8 cellular contexts compared by ENCODE assay signal in genomic region chr2:230902180-230902899, GRCh38. TPM values are rescaled to one million over a fixed set of nuclear protein-coding genes. Genes with fewer than 3 reads are reported as not detected.
DNase-seq lines count a peak whose midpoint lies in the region; ATAC-seq and TF ChIP-seq lines count a peak whose summit lies in the region.

No MANE protein-coding gene starts in this region.

- no peaks in the 10 kb centered on the region for H4K20me1 ChIP-seq in fibroblast of lung (ENCODE audit: control insufficient read depth, extremely low read depth, insufficient read depth, low read length)
- H4K20me1 ChIP-seq in osteoblast (ENCODE audit: insufficient read depth, low read length), result no peaks in the 10 kb centered on the region

- peak; percentile 62 to 65 for DNase-seq in AML-193 (lab: John Stamatoyannopoulos, UW)
- peak; percentile 24 for DNase-seq in NCI-H69 (lab: John Stamatoyannopoulos, UW)
- DNase-seq in activated CD8-positive, alpha-beta memory T cell treated with anti-CD3 and anti-CD28 coated beads for 4 hours (ENCODE audit: low read depth in 2 of 2), result peak; percentile 24 to 36
- DNase-seq in fibroblast of lung (ENCODE audit: low read depth in 2 of 2), result peak; percentile 48 to 80
- no peak for DNase-seq in osteoblast (ENCODE audit: insufficient read length, low spot score, missing footprints)
- DNase-seq in NCI-H2029 treated with DMSO at 0.1 percent for 48 hours (lab: John Stamatoyannopoulos, UW), result no peak

- TF ChIP-seq CTCF in fibroblast of lung (conservative IDR thresholded peaks at IDR 0.05 in 1 of 2, IDR thresholded peaks at IDR 0.05 in 1 of 2; ENCODE audit: low read depth in 1 of 2, low read length in 2 of 2) (peak; percentile 58 to 96), osteoblast (IDR thresholded peaks at IDR 0.05; ENCODE audit: extremely low read depth, low read depth, low read length) (peak; percentile 74)

- no peak overlapping the region for H2AFZ ChIP-seq in fibroblast of lung (ENCODE audit: low read length)
- no peak overlapping the region for H2AFZ ChIP-seq in osteoblast (ENCODE audit: low read length)

- ATAC-seq in GM18502 (IDR thresholded peaks at IDR 0.05; ENCODE audit: poor library complexity, unreplicated experiment) (peak; percentile 68), HG03103 (IDR thresholded peaks at IDR 0.05; ENCODE audit: low read depth, unreplicated experiment) (peak; percentile 74)

- H3K79me2 ChIP-seq in fibroblast of lung (ENCODE audit: control insufficient read depth, insufficient read depth, low read length) (no peaks in the 10 kb centered on the region), osteoblast (ENCODE audit: insufficient read depth, low read length) (no peaks in the 10 kb centered on the region)

- no peak overlapping the region for H3K4me3 ChIP-seq in fibroblast of lung (replicated peaks in 1 of 4; ENCODE audit: control extremely low read depth in 1 of 4, insufficient read depth in 1 of 4, low read depth in 3 of 4, low read length in 4 of 4)
- no peak overlapping the region for H3K4me3 ChIP-seq in osteoblast (ENCODE audit: insufficient read depth, low read length)

- H3K9me3 ChIP-seq in fibroblast of lung (ENCODE audit: control insufficient read depth, insufficient read depth, low read depth, low read length), result no peaks in the 10 kb centered on the region
- H3K9me3 ChIP-seq in osteoblast (ENCODE audit: low read depth, low read length), result no peaks in the 10 kb centered on the region

- no peak overlapping the region for H3K4me2 ChIP-seq in fibroblast of lung (ENCODE audit: extremely low read depth, insufficient read depth, low read length)
- no peak overlapping the region for H3K4me2 ChIP-seq in osteoblast (ENCODE audit: insufficient read depth, low read length)

- no peak overlapping the region for H3K9ac ChIP-seq in fibroblast of lung (ENCODE audit: insufficient read depth, low read length)

- no peaks in the 10 kb centered on the region for H3K4me1 ChIP-seq in fibroblast of lung (ENCODE audit: control insufficient read depth, extremely low read depth, insufficient read depth, low read length)
- no peaks in the 10 kb centered on the region for H3K4me1 ChIP-seq in osteoblast (ENCODE audit: insufficient read depth, low read length)

- no peak overlapping the region for H3K27ac ChIP-seq in fibroblast of lung (ENCODE audit: insufficient read depth, low read length)
- no peak overlapping the region for H3K27ac ChIP-seq in osteoblast (ENCODE audit: low read depth, low read length)

- H3K27me3 ChIP-seq in fibroblast of lung (ENCODE audit: control insufficient read depth, insufficient read depth, low read length), result peaks cover 15% of the 10 kb centered on the region
- peaks cover 23% of the 10 kb centered on the region for H3K27me3 ChIP-seq in osteoblast (ENCODE audit: insufficient read depth, low read length)

- H3K36me3 ChIP-seq in fibroblast of lung (ENCODE audit: control insufficient read depth, insufficient read depth, low read length) (no peaks in the 10 kb centered on the region), osteoblast (ENCODE audit: insufficient read depth, low read length) (no peaks in the 10 kb centered on the region)

RNA-seq across cellular contexts. Expression of gene GPR55, which starts 22.7 kb away (rescaled TPM):
- total RNA-seq in fibroblast of lung (not detected in 2 replicates), osteoblast (not detected in 2 replicates)
- polyA plus RNA-seq in fibroblast of lung, result not detected in 2 replicates
- 0.15 and 0.33 TPM in 2 replicates for polyA plus RNA-seq in fibroblast of lung (2012)
- not detected in 2 replicates for polyA minus RNA-seq in fibroblast of lung (ENCODE audit: low replicate concordance)

RNA-seq across cellular contexts. Expression of gene ITM2C, which starts 37.6 kb away (rescaled TPM):
- total RNA-seq in fibroblast of lung, result 58.3 and 77.3 TPM in 2 replicates
- polyA plus RNA-seq in fibroblast of lung, result 182 and 236 TPM in 2 replicates
- polyA plus RNA-seq in fibroblast of lung (2012), result 122 and 182 TPM in 2 replicates
- polyA minus RNA-seq in fibroblast of lung (ENCODE audit: low replicate concordance), result 254 and 555 TPM in 2 replicates
- total RNA-seq in osteoblast, result 52.2 and 63.7 TPM in 2 replicates

Comparison
In these comparisons a context has a peak if more than half of its experiments do, and no peak if none do; other contexts are left out.
1. DNase-seq: peak in AML-193 (2 of 2), NCI-H69 (single experiment), activated CD8-positive, alpha-beta memory T cell treated with anti-CD3 and anti-CD28 coated beads for 4 hours (2 of 2) and fibroblast of lung (2 of 2); none in osteoblast (single experiment) and NCI-H2029 treated with DMSO at 0.1 percent for 48 hours (single experiment).